9 cellular contexts compared by ENCODE assay signal in the genomic region with DNA sequence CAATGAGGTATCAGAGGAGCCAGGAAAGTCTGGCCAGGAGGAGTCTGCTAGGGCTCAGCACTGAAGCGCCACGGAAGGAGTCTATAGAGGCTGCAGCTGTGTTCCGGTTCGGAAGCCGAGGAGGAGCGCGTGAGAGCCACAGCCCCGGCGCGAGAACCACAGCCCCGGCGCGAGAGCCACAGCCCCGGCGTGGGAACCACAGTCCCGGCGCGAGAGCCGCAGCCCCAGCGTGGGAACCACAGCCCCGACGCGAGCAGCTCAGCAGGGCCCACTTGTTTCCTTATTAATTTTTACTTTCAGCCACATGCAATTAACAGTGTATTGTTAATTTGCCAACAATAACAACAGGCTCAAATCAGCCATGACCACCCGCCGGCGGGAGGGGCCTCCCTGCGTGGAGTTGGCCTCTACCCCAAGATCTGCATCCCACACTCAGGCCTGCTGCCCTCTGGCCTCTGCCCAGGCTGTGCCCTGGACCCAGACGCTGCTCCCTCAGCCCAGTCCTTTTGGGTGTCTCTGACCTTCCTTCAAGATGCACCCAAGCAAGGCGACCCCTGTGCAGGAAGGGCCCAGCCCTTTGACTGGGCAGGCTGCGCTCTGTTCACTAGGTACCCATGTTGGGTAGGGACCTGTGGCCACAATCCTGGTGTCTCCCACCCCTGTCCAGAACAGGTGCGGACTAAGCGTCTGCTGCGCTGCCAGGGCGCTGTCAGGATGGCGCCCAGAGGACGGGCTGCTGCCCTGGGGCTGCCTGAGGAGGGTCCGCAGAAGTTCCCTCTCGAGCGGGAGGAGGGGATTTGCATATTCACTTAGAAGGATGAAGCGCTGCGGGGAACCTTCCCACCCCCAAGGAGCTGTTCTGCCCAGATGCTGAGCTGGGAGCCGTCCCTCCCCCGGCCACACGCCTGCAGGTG.
A peak's percentile ranks its signal among the peaks of the same experiment; 100 is the strongest.
DNase-seq lines count a peak whose midpoint lies in the region; ATAC-seq and TF ChIP-seq lines count a peak whose summit lies in the region.
"Had no signal": no experiment of that assay in that cellular context is flagged by ENCODE, and none has a peak within 500 bp of the region (broad histone marks: within the 10 kb centered on the region; RNA-seq: fewer than 3 reads in every experiment).

No MANE protein-coding gene starts in this region.

- peak; percentile 13 for DNase-seq in activated CD4-positive, alpha-beta T cell treated with anti-CD3 and anti-CD28 coated beads for 48 hours
- no peak for DNase-seq in activated CD4-positive, alpha-beta T cell treated with anti-CD3 and anti-CD28 coated beads for 1 hour
- peak; percentile 6 for DNase-seq in activated CD8-positive, alpha-beta T cell treated with anti-CD3 and anti-CD28 coated beads for 36 hours
- DNase-seq in hepatocyte (ENCODE audit: low spot score) (peak; percentile 3), stomach (peak; percentile 26), HFFc6 (no peak), DMS153 (lab: John Stamatoyannopoulos, UW) (no peak)

- TF ChIP-seq POLR2A in stomach (IDR thresholded peaks at IDR 0.05) = no peak

- intact Hi-C loops in activated CD8-positive, alpha-beta T cell treated with anti-CD3 and anti-CD28 coated beads for 36 hours (cut with micrococcal nuclease) = loop anchor here (5.0 kb wide), 1 partner anchor 113 kb away; a partner anchor contains a TSS
- intact Hi-C loops in stomach (cut with DNase I; ENCODE audit: low total_unique reads) = loop anchor here (10.0 kb wide), 1 partner anchor 115 kb away; a partner anchor contains a TSS

- ATAC-seq in activated CD8-positive, alpha-beta T cell treated with anti-CD3 and anti-CD28 coated beads for 36 hours = peak; percentile 43
- ATAC-seq in GM18511 (IDR thresholded peaks at IDR 0.05; ENCODE audit: unreplicated experiment) = no peak

- H3K27me3 ChIP-seq in hepatocyte (peaks cover 27% of the 10 kb centered on the region), stomach (peaks cover 8 to 82% (median 39%) of the 10 kb centered on the region in 3 donors)

- H3K4me2 ChIP-seq in hepatocyte = peak overlapping the region; percentile 53

- CTCF ChIA-PET in activated CD8-positive, alpha-beta T cell treated with anti-CD3 and anti-CD28 coated beads for 36 hours (lab: Charles Lee) = interaction anchor here (1.0 to 1.8 kb wide), 15 partner anchors 12 to 773 kb away, joined by 3 to 13 read pairs (median 4); a partner anchor contains a TSS

- H3K36me3 ChIP-seq in hepatocyte (replicated peaks; ENCODE audit: insufficient read depth, low read depth) (no peaks in the 10 kb centered on the region), stomach (no peaks in the 10 kb centered on the region)

- no peak overlapping the region for H3K4me3 ChIP-seq in hepatocyte
- H3K4me3 ChIP-seq in stomach = peak overlapping the region in 1 of 4 donors; percentile 13
- H3K4me3 ChIP-seq: SK-N-MC had no signal

- H2AFZ ChIP-seq in hepatocyte = no peak overlapping the region

- H3K27ac Mint-ChIP-seq in activated CD8-positive, alpha-beta T cell treated with anti-CD3 and anti-CD28 coated beads for 36 hours = no peak overlapping the region
- H3K27ac Mint-ChIP-seq in HFFc6 = no peak overlapping the region

- peaks cover 14% of the 10 kb centered on the region for H3K4me1 Mint-ChIP-seq in activated CD8-positive, alpha-beta T cell treated with anti-CD3 and anti-CD28 coated beads for 36 hours (ENCODE audit: low read depth)
- peaks cover 10% of the 10 kb centered on the region; the same call in 1 of the 2 replicates for H3K4me1 Mint-ChIP-seq in HFFc6 (ENCODE audit: low read depth)

- 32% methylated on average over 36 of the region's 44 CpGs for WGBS in hepatocyte (ENCODE audit: low lambda C conversion rate, missing lambda C conversion rate)
- 13 to 19% (median 14%) methylated on average over 32 to 44 of the region's 44 CpGs for WGBS in stomach, 5 donors

- no peaks in the 10 kb centered on the region for H3K9me2 ChIP-seq in hepatocyte (replicated peaks; ENCODE audit: insufficient read depth)

- POLR2A ChIA-PET in activated CD8-positive, alpha-beta T cell treated with anti-CD3 and anti-CD28 coated beads for 36 hours (lab: Charles Lee) = no interaction called here

- no peaks in the 10 kb centered on the region for H3K4me1 ChIP-seq in hepatocyte (ENCODE audit: insufficient read depth)
- H3K4me1 ChIP-seq in stomach = peaks cover 0 to 17% (median 13%) of the 10 kb centered on the region in 4 donors

- TF ChIP-seq EP300 in stomach (IDR thresholded peaks at IDR 0.05) = no peak

- H4K20me1 ChIP-seq in hepatocyte (ENCODE audit: insufficient read depth, poor library complexity, severe bottlenecking) = no peaks in the 10 kb centered on the region

- peaks cover 34% of the 10 kb centered on the region for H3K27me3 Mint-ChIP-seq in activated CD8-positive, alpha-beta T cell treated with anti-CD3 and anti-CD28 coated beads for 36 hours
- H3K27me3 Mint-ChIP-seq in HFFc6 (ENCODE audit: insufficient read depth) = peaks cover 38% of the 10 kb centered on the region

- H3K36me3 Mint-ChIP-seq in activated CD8-positive, alpha-beta T cell treated with anti-CD3 and anti-CD28 coated beads for 36 hours (ENCODE audit: low read depth) = peaks cover 7% of the 10 kb centered on the region
- H3K36me3 Mint-ChIP-seq in HFFc6 (ENCODE audit: low read depth) = peaks cover 13% of the 10 kb centered on the region

- TF ChIP-seq CTCF in activated CD8-positive, alpha-beta T cell treated with anti-CD3 and anti-CD28 coated beads for 36 hours (IDR thresholded peaks at IDR 0.05) = no peak
- TF ChIP-seq CTCF in hepatocyte (IDR thresholded peaks at IDR 0.05; ENCODE audit: poor library complexity) (no peak), stomach (IDR thresholded peaks at IDR 0.05) (no peak), HFFc6 (IDR thresholded peaks at IDR 0.05) (no peak)

- no peak overlapping the region for H3K27ac ChIP-seq in hepatocyte
- H3K27ac ChIP-seq in stomach = no peak overlapping the region
- H3K27ac ChIP-seq: SK-N-MC had no signal

- H3K79me2 ChIP-seq in hepatocyte = no peaks in the 10 kb centered on the region

- H3K9me3 ChIP-seq in hepatocyte (ENCODE audit: low read depth) (no peaks in the 10 kb centered on the region), stomach (peaks cover 0 to 19% (median 12%) of the 10 kb centered on the region in 4 donors)

- peaks cover 5% of the 10 kb centered on the region for H3K9me3 Mint-ChIP-seq in activated CD8-positive, alpha-beta T cell treated with anti-CD3 and anti-CD28 coated beads for 36 hours
- peaks cover 17% of the 10 kb centered on the region for H3K9me3 Mint-ChIP-seq in HFFc6

- H3K4me3 Mint-ChIP-seq in activated CD8-positive, alpha-beta T cell treated with anti-CD3 and anti-CD28 coated beads for 36 hours = no peak overlapping the region
- H3K4me3 Mint-ChIP-seq in HFFc6 = no peak overlapping the region

Comparison
In these comparisons a context has a peak if more than half of its experiments do, and no peak if none do; other contexts are left out.
1. DNase-seq: peak in activated CD4-positive, alpha-beta T cell treated with anti-CD3 and anti-CD28 coated beads for 48 hours (single experiment), activated CD8-positive, alpha-beta T cell treated with anti-CD3 and anti-CD28 coated beads for 36 hours (single experiment), hepatocyte (single experiment) and stomach (single experiment); none in activated CD4-positive, alpha-beta T cell treated with anti-CD3 and anti-CD28 coated beads for 1 hour (single experiment), HFFc6 (single experiment) and DMS153 (single experiment).